ENCODE assay signal across 22 cellular contexts in genomic region chr6:54286141-54286540, GRCh38. TPM values are rescaled to one million over a fixed set of nuclear protein-coding genes. Genes with fewer than 3 reads are reported as not detected.
A peak's percentile ranks its signal among the peaks of the same experiment; 100 is the strongest.
DNase-seq lines count a peak whose midpoint lies in the region; ATAC-seq and TF ChIP-seq lines count a peak whose summit lies in the region.
"Had no signal": no experiment of that assay in that cellular context is flagged by ENCODE, and none has a peak within 500 bp of the region (broad histone marks: within the 10 kb centered on the region; RNA-seq: fewer than 3 reads in every experiment).

No MANE protein-coding gene starts in this region.

- DNase-seq in GM03348 (ENCODE audit: low spot score) (peak; percentile 3), SK-N-SH (no peak), fibroblast of lung (ENCODE audit: low read depth in 2 of 2) (peak; percentile 13 to 70), renal cortical epithelial cell (ENCODE audit: low read depth) (peak; percentile 85), activated T-cell treated with anti-CD3 and anti-CD28 coated beads for 4 hours (no peak)
- DNase-seq in stimulated activated CD4-positive, alpha-beta T cell treated with anti-CD3 and anti-CD28 coated beads, Interleukin-2, amount 100 ng/mL, for 24 hours, result no peak
- DNase-seq: activated CD4-positive, alpha-beta T cell treated with anti-CD3 and anti-CD28 coated beads for 1 hour; activated gamma-delta T cell; activated naive CD8-positive, alpha-beta T cell treated with anti-CD3 and anti-CD28 coated beads, Interleukin-2, amount 50 U/mL, for 24 hours; activated T-cell treated with anti-CD3 and anti-CD28 coated beads, Interleukin-2, amount 50 U/mL, for 1 hour; brain microvascular endothelial cell; effector CD8-positive, alpha-beta T cell; NCI-H1436; NCI-H2107; NCI-H510A; stimulated activated CD4-positive, alpha-beta T cell treated with anti-CD3 and anti-CD28 coated beads, Interleukin-2, amount 100 ng/mL, for 48 hours; T-helper 1 cell had no signal

- H3K4me1 ChIP-seq in SK-N-SH (ENCODE audit: control insufficient read depth in 1 of 2, insufficient read depth in 2 of 2, low read depth in 1 of 2, low read length in 1 of 2) (peaks cover 0 to 48% of the 10 kb centered on the region in 2 experiments; a peak in 3 of 4 replicates), fibroblast of lung (ENCODE audit: control insufficient read depth, extremely low read depth, insufficient read depth, low read length) (peaks cover 13% of the 10 kb centered on the region)
- H3K4me1 ChIP-seq: esophagus muscularis mucosa had no signal

- H3K27ac ChIP-seq in SK-N-SH (ENCODE audit: low read depth in 2 of 2, low read length in 1 of 2) (peak overlapping the region; percentile 11 to 72; a peak in 2 of 4 replicates), fibroblast of lung (ENCODE audit: insufficient read depth, low read length) (no peak overlapping the region)
- H3K27ac ChIP-seq: brain microvascular endothelial cell, esophagus muscularis mucosa had no signal

- H3F3A ChIP-seq in SK-N-SH (replicated peaks; ENCODE audit: insufficient read depth), result peaks cover 53% of the 10 kb centered on the region

- no peaks in the 10 kb centered on the region for H3K9me3 ChIP-seq in SK-N-SH
- no peaks in the 10 kb centered on the region for H3K9me3 ChIP-seq in fibroblast of lung (ENCODE audit: control insufficient read depth, insufficient read depth, low read depth, low read length)
- H3K9me3 ChIP-seq: esophagus muscularis mucosa had no signal

- H3K4me2 ChIP-seq in SK-N-SH (no peak overlapping the region; the same call in 1 of the 2 replicates), fibroblast of lung (ENCODE audit: extremely low read depth, insufficient read depth, low read length) (no peak overlapping the region)

- no peak overlapping the region for H2AFZ ChIP-seq in SK-N-SH (ENCODE audit: low read depth)
- no peak overlapping the region for H2AFZ ChIP-seq in fibroblast of lung (ENCODE audit: low read length)

- no peak for TF ChIP-seq CTCF in SK-N-SH (IDR thresholded peaks at IDR 0.05)
- no peak for TF ChIP-seq CTCF in fibroblast of lung (conservative IDR thresholded peaks at IDR 0.05 in 1 of 2, IDR thresholded peaks at IDR 0.05 in 1 of 2; ENCODE audit: low read depth in 1 of 2, low read length in 2 of 2)

- H3K9ac ChIP-seq in SK-N-SH, result no peak overlapping the region
- H3K9ac ChIP-seq in fibroblast of lung (ENCODE audit: insufficient read depth, low read length), result no peak overlapping the region

- H3K4me3 ChIP-seq in SK-N-SH (ENCODE audit: low read depth in 2 of 2, low read length in 1 of 2), result no peak overlapping the region
- H3K4me3 ChIP-seq in fibroblast of lung (replicated peaks in 1 of 4; ENCODE audit: control extremely low read depth in 1 of 4, insufficient read depth in 1 of 4, low read depth in 3 of 4, low read length in 4 of 4), result no peak overlapping the region
- H3K4me3 ChIP-seq: esophagus muscularis mucosa had no signal

- H3K36me3 ChIP-seq in SK-N-SH (replicated peaks in 1 of 2; ENCODE audit: control insufficient read depth in 1 of 2, insufficient read depth in 2 of 2, low read length in 1 of 2) (no peaks in the 10 kb centered on the region), fibroblast of lung (ENCODE audit: control insufficient read depth, insufficient read depth, low read length) (no peaks in the 10 kb centered on the region)
- H3K36me3 ChIP-seq: brain microvascular endothelial cell, esophagus muscularis mucosa had no signal

- H3K9me2 ChIP-seq in SK-N-SH, result no peaks in the 10 kb centered on the region

- POLR2A ChIA-PET in SK-N-SH (lab: Yijun Ruan, JAX), result no interaction called here

- no peak for ATAC-seq in GM18511 (IDR thresholded peaks at IDR 0.05; ENCODE audit: unreplicated experiment)
- ATAC-seq: activated naive CD8-positive, alpha-beta T cell treated with anti-CD3 and anti-CD28 coated beads, Interleukin-2, amount 50 U/mL, for 24 hours; HCT116; stimulated activated effector memory CD8-positive, alpha-beta T cell treated with anti-CD3 and anti-CD28 coated beads, Interleukin-12 subunit alpha, Interleukin-12 subunit beta, amount 100 ng/mL, for 72 hours had no signal

- no peak for TF ChIP-seq EP300 in SK-N-SH (IDR thresholded peaks at IDR 0.05; ENCODE audit: borderline replicate concordance in 1 of 2, low read depth in 1 of 2, low read length in 1 of 2)

- TF ChIP-seq RAD21 in SK-N-SH (IDR thresholded peaks at IDR 0.05; ENCODE audit: low read length), result no peak

- CTCF ChIA-PET in SK-N-SH (lab: Yijun Ruan, JAX), result no interaction called here

- no peaks in the 10 kb centered on the region for H3K79me2 ChIP-seq in SK-N-SH (ENCODE audit: insufficient read depth)
- H3K79me2 ChIP-seq in fibroblast of lung (ENCODE audit: control insufficient read depth, insufficient read depth, low read length), result no peaks in the 10 kb centered on the region

- H3K27me3 ChIP-seq in SK-N-SH (ENCODE audit: insufficient read depth) (no peaks in the 10 kb centered on the region), fibroblast of lung (ENCODE audit: control insufficient read depth, insufficient read depth, low read length) (no peaks in the 10 kb centered on the region)
- H3K27me3 ChIP-seq: brain microvascular endothelial cell, esophagus muscularis mucosa had no signal

- no peaks in the 10 kb centered on the region for H4K20me1 ChIP-seq in SK-N-SH (ENCODE audit: insufficient read depth)
- no peaks in the 10 kb centered on the region for H4K20me1 ChIP-seq in fibroblast of lung (ENCODE audit: control insufficient read depth, extremely low read depth, insufficient read depth, low read length)

TF ChIP-seq in SK-N-SH, 30 proteins besides CTCF, POLR2A, EP300 and RAD21:
- TF ChIP-seq EZH2phosphoT487 (IDR thresholded peaks at IDR 0.05; ENCODE audit: borderline replicate concordance, low read depth), result no peak
- no peak for TF ChIP-seq USF2 (IDR thresholded peaks at IDR 0.05; ENCODE audit: borderline replicate concordance, low read depth, low read length)

RNA-seq across cellular contexts. Expression of gene TINAG, which starts 22.1 kb away (rescaled TPM):
- 0.13 and 0.29 TPM in 2 replicates for polyA plus RNA-seq in SK-N-SH (2012; rRNA removed)
- polyA plus RNA-seq in SK-N-SH (2012; cell fraction: cytosol; rRNA removed), result 0.24 and 0.51 TPM in 2 replicates
- polyA plus RNA-seq in SK-N-SH (2012; cell fraction: nucleus; rRNA removed), result 0.14 and 0.25 TPM in 2 replicates
- total RNA-seq in fibroblast of lung, result not detected in 2 replicates
- not detected in 2 replicates for polyA plus RNA-seq in fibroblast of lung
- polyA plus RNA-seq in fibroblast of lung (2012), result not detected in 2 replicates
- not detected in 2 replicates for polyA minus RNA-seq in fibroblast of lung (ENCODE audit: low replicate concordance)
- total RNA-seq in renal cortical epithelial cell, result 5.9 and 16.5 TPM in 2 replicates
- total RNA-seq: esophagus muscularis mucosa had no signal
- polyA plus RNA-seq: urinary bladder had no signal

Comparison
In these comparisons a context has a peak if more than half of its experiments do, and no peak if none do; other contexts are left out.
1. DNase-seq: peak in GM03348 (single experiment), fibroblast of lung (2 of 2) and renal cortical epithelial cell (single experiment); none in SK-N-SH (single experiment), activated T-cell treated with anti-CD3 and anti-CD28 coated beads for 4 hours (single experiment) and stimulated activated CD4-positive, alpha-beta T cell treated with anti-CD3 and anti-CD28 coated beads, Interleukin-2, amount 100 ng/mL, for 24 hours (0 of 2).